In the genomic region with DNA sequence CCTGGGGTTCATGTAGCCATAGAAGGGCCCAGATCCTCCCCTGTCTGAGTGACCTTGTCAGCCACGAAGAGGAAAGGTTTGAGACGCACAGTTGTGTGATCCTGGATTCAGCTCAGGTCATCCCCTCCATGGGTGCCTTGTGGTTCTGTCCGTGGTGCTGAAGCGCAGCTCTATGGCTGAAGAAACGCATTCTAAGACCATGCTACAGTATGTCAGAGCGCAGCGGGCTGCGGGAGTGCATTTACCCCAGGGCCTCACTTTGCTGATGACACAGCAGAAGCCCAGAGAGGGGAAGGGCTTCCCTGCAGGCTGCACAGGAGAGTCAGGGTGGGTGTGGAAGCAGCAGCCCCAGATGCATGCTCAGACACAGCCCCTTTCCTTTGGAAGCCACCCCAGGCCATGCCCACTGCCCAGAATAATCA, we compare ENCODE assay signal across 7 cellular contexts.
DNase-seq lines count a peak whose midpoint lies in the region; ATAC-seq, FAIRE-seq and TF ChIP-seq lines count a peak whose summit lies in the region.

No MANE protein-coding gene starts in this region.

- no peak overlapping the region for H3K27ac ChIP-seq in neural progenitor cell
- no peak overlapping the region for H3K27ac ChIP-seq in uterus

- no peak overlapping the region for H3K9ac ChIP-seq in neural progenitor cell

- peaks cover 38% of the 10 kb centered on the region for H4K20me1 ChIP-seq in neural progenitor cell (ENCODE audit: low read depth)

- peaks cover 27% of the 10 kb centered on the region for H3K27me3 Mint-ChIP-seq in neural progenitor cell (ENCODE audit: insufficient read depth, low read depth)

- H3K4me2 ChIP-seq in neural progenitor cell, result no peak overlapping the region

- TF ChIP-seq POLR2A in GM12891 (IDR thresholded peaks at IDR 0.05; ENCODE audit: low read depth, low read length), result no peak
- TF ChIP-seq POLR2A in uterus (IDR thresholded peaks at IDR 0.05), result no peak

- H3K4me1 Mint-ChIP-seq in neural progenitor cell, result peaks cover 9% of the 10 kb centered on the region

- DNase-seq in GM12891 (ENCODE audit: insufficient read length, low spot score) (no peak), M059J (ENCODE audit: low read depth) (peak; percentile 32), cardiac fibroblast (ENCODE audit: low read depth in 2 of 2) (peak; percentile 22 to 32), neural progenitor cell (ENCODE audit: low spot score) (peak; percentile 89), uterus (no peak)

- ATAC-seq in HG03025 (IDR thresholded peaks at IDR 0.05; ENCODE audit: low FRiP score, unreplicated experiment) (no peak), GM18511 (IDR thresholded peaks at IDR 0.05; ENCODE audit: unreplicated experiment) (no peak)

- no peaks in the 10 kb centered on the region for H3K4me1 ChIP-seq in neural progenitor cell
- H3K4me1 ChIP-seq in uterus, result no peaks in the 10 kb centered on the region

- FAIRE-seq in GM12891 (lab: Jason Lieb, UNC), result peak; percentile 20

- no peaks in the 10 kb centered on the region for H3K9me3 Mint-ChIP-seq in neural progenitor cell

- H3K4me3 ChIP-seq in cardiac fibroblast (replicated peaks in 1 of 2; ENCODE audit: low read depth in 2 of 2, low read length in 2 of 2), result no peak overlapping the region
- H3K4me3 ChIP-seq in neural progenitor cell, result no peak overlapping the region
- H3K4me3 ChIP-seq in uterus, result no peak overlapping the region

- H3K27me3 ChIP-seq in neural progenitor cell (no peaks in the 10 kb centered on the region), uterus (no peaks in the 10 kb centered on the region)

- no peaks in the 10 kb centered on the region for H3K9me3 ChIP-seq in neural progenitor cell (ENCODE audit: low read depth)
- no peaks in the 10 kb centered on the region for H3K9me3 ChIP-seq in uterus

- TF ChIP-seq CTCF in cardiac fibroblast (IDR thresholded peaks at IDR 0.05; ENCODE audit: low read depth, low read length), result no peak
- TF ChIP-seq CTCF in neural progenitor cell (IDR thresholded peaks at IDR 0.05), result no peak
- TF ChIP-seq CTCF in uterus (IDR thresholded peaks at IDR 0.05), result no peak

- no peak overlapping the region for H3K27ac Mint-ChIP-seq in neural progenitor cell

- no peak overlapping the region for H3K4me3 Mint-ChIP-seq in neural progenitor cell

- H3K79me2 ChIP-seq in neural progenitor cell (ENCODE audit: low read depth), result no peaks in the 10 kb centered on the region

- intact Hi-C loops in uterus (cut with DNase I; ENCODE audit: low total_unique reads), result no loop called here

- no peaks in the 10 kb centered on the region for H3F3A ChIP-seq in neural progenitor cell (ENCODE audit: low read depth)

- no peak overlapping the region for H2AFZ ChIP-seq in neural progenitor cell (replicated peaks)

- H3K36me3 ChIP-seq in neural progenitor cell, result no peaks in the 10 kb centered on the region
- H3K36me3 ChIP-seq in uterus, result no peaks in the 10 kb centered on the region

- H3K36me3 Mint-ChIP-seq in neural progenitor cell, result no peaks in the 10 kb centered on the region

TF ChIP-seq in GM12891, 5 proteins besides CTCF, POLR2A, EP300 and RAD21:
- TF ChIP-seq POU2F2 (IDR thresholded peaks at IDR 0.05; ENCODE audit: low read depth, low read length) (no peak), POLR2AphosphoS5 (IDR thresholded peaks at IDR 0.05; ENCODE audit: low read depth, low read length) (no peak), TAF1 (IDR thresholded peaks at IDR 0.05; ENCODE audit: low read depth, low read length) (no peak), SPI1 (IDR thresholded peaks at IDR 0.05; ENCODE audit: low read depth, low read length) (no peak), PAX5 (IDR thresholded peaks at IDR 0.05; ENCODE audit: insufficient read depth, low read length, severe bottlenecking) (no peak)

Comparison
In these comparisons a context has a peak if more than half of its experiments do, and no peak if none do; other contexts are left out.
1. DNase-seq: peak in M059J (single experiment), cardiac fibroblast (2 of 2) and neural progenitor cell (single experiment); none in GM12891 (single experiment) and uterus (0 of 2).